1 cellular context compared by ENCODE assay signal in genomic region chr20:50274570-50275430, GRCh38.
TF ChIP-seq lines count a peak whose summit lies in the region.

No MANE protein-coding gene starts in this region.

TF ChIP-seq in HepG2, 621 proteins besides CTCF, POLR2A, EP300 and RAD21 (continued from another document and continues in another):
- TF ChIP-seq, protein P1, sequence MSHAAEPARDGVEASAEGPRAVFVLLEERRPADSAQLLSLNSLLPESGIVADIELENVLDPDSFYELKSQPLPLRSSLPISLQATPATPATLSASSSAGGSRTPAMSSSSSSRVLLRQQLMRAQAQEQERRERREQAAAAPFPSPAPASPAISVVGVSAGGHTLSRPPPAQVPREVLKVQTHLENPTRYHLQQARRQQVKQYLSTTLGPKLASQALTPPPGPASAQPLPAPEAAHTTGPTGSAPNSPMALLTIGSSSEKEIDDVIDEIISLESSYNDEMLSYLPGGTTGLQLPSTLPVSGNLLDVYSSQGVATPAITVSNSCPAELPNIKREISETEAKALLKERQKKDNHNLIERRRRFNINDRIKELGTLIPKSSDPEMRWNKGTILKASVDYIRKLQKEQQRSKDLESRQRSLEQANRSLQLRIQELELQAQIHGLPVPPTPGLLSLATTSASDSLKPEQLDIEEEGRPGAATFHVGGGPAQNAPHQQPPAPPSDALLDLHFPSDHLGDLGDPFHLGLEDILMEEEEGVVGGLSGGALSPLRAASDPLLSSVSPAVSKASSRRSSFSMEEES (CRISPR knock-in tag; IDR thresholded peaks at IDR 0.05) = peak; percentile 88
- no peak for TF ChIP-seq E2F1 (CRISPR knock-in tag; IDR thresholded peaks at IDR 0.05)
- TF ChIP-seq PTBP1 (IDR thresholded peaks at IDR 0.05; ENCODE audit: low read depth, low read length, poor library complexity, severe bottlenecking) = peak; percentile 91
- 0 out of 2 replicates have a peak, but pooled peaks have one; percentile 48 for TF ChIP-seq MED13 (CRISPR knock-in tag; IDR thresholded peaks at IDR 0.05)
- TF ChIP-seq SIN3A (IDR thresholded peaks at IDR 0.05; ENCODE audit: borderline replicate concordance, low read depth, low read length) = no peak
- no peak for TF ChIP-seq SP1 (IDR thresholded peaks at IDR 0.05)
- TF ChIP-seq SP1 (CRISPR knock-in tag; IDR thresholded peaks at IDR 0.05) = peak; percentile 71; the same call in 1 of the 2 replicates
- TF ChIP-seq ZNF629 (CRISPR knock-in tag; conservative IDR thresholded peaks at IDR 0.05) = peak; percentile 99
- TF ChIP-seq SRY (CRISPR knock-in tag; IDR thresholded peaks at IDR 0.05) = no peak
- TF ChIP-seq RFX5 (IDR thresholded peaks at IDR 0.05; ENCODE audit: low read depth, low read length) = no peak
- TF ChIP-seq ZC3H4 (CRISPR knock-in tag; IDR thresholded peaks at IDR 0.05; ENCODE audit: borderline replicate concordance) = peak; percentile 19; the same call in 1 of the 2 replicates
- 0 out of 2 replicates have a peak, but pooled peaks have one; percentile 26 for TF ChIP-seq KLF13 (CRISPR knock-in tag; IDR thresholded peaks at IDR 0.05)
- TF ChIP-seq HMGXB4 (CRISPR knock-in tag; IDR thresholded peaks at IDR 0.05; ENCODE audit: borderline replicate concordance in 1 of 2, low read depth in 1 of 2) = peak; percentile 58 to 90
- TF ChIP-seq SIX4 (CRISPR knock-in tag; IDR thresholded peaks at IDR 0.05) = peak; percentile 59; the same call in 1 of the 2 replicates
- peak; percentile 84 for TF ChIP-seq ZNF3 (CRISPR knock-in tag; IDR thresholded peaks at IDR 0.05)
- no peak for TF ChIP-seq RAD51 (IDR thresholded peaks at IDR 0.05; ENCODE audit: borderline replicate concordance)
- peak; percentile 67 for TF ChIP-seq TAF1 (CRISPR knock-in tag; IDR thresholded peaks at IDR 0.05)
- 0 out of 2 replicates have a peak, but pooled peaks have one; percentile 40 for TF ChIP-seq DR1 (CRISPR knock-in tag; IDR thresholded peaks at IDR 0.05)
- TF ChIP-seq MZF1 (CRISPR knock-in tag; IDR thresholded peaks at IDR 0.05; ENCODE audit: borderline replicate concordance) = peak; percentile 98
- peak; percentile 98 for TF ChIP-seq MEF2D (CRISPR knock-in tag; IDR thresholded peaks at IDR 0.05)
- peak; percentile 98 for TF ChIP-seq ZNF746 (CRISPR knock-in tag; IDR thresholded peaks at IDR 0.05)
- peak; percentile 60; the same call in 1 of the 2 replicates for TF ChIP-seq NFATC3 (CRISPR knock-in tag; IDR thresholded peaks at IDR 0.05)
- TF ChIP-seq, protein P2, sequence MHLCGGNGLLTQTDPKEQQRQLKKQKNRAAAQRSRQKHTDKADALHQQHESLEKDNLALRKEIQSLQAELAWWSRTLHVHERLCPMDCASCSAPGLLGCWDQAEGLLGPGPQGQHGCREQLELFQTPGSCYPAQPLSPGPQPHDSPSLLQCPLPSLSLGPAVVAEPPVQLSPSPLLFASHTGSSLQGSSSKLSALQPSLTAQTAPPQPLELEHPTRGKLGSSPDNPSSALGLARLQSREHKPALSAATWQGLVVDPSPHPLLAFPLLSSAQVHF (CRISPR knock-in tag; IDR thresholded peaks at IDR 0.05) = no peak
- TF ChIP-seq SKI (IDR thresholded peaks at IDR 0.05; ENCODE audit: partially characterized antibody) = peak; percentile 73
- no peak for TF ChIP-seq ETS1 (CRISPR knock-in tag; IDR thresholded peaks at IDR 0.05)
- TF ChIP-seq ZNF10 (CRISPR knock-in tag; IDR thresholded peaks at IDR 0.05; ENCODE audit: borderline replicate concordance, low read depth) = no peak
- TF ChIP-seq NFE2 (CRISPR knock-in tag; IDR thresholded peaks at IDR 0.05) = no peak; the same call in 1 of the 2 replicates
- TF ChIP-seq ZEB1 (IDR thresholded peaks at IDR 0.05; ENCODE audit: insufficient replicate concordance, low read depth) = no peak
- no peak for TF ChIP-seq GLMP (CRISPR knock-in tag; IDR thresholded peaks at IDR 0.05; ENCODE audit: borderline replicate concordance)
- no peak for TF ChIP-seq TCF7L2 (IDR thresholded peaks at IDR 0.05; ENCODE audit: low read depth, low read length)
- TF ChIP-seq, protein P3, sequence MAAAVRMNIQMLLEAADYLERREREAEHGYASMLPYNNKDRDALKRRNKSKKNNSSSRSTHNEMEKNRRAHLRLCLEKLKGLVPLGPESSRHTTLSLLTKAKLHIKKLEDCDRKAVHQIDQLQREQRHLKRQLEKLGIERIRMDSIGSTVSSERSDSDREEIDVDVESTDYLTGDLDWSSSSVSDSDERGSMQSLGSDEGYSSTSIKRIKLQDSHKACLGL (CRISPR knock-in tag; IDR thresholded peaks at IDR 0.05) = peak; percentile 88
- no peak for TF ChIP-seq TEF (CRISPR knock-in tag; IDR thresholded peaks at IDR 0.05)
- peak; percentile 67; the same call in 1 of the 2 replicates for TF ChIP-seq ZNF12 (CRISPR knock-in tag; IDR thresholded peaks at IDR 0.05)
- TF ChIP-seq, protein P4, sequence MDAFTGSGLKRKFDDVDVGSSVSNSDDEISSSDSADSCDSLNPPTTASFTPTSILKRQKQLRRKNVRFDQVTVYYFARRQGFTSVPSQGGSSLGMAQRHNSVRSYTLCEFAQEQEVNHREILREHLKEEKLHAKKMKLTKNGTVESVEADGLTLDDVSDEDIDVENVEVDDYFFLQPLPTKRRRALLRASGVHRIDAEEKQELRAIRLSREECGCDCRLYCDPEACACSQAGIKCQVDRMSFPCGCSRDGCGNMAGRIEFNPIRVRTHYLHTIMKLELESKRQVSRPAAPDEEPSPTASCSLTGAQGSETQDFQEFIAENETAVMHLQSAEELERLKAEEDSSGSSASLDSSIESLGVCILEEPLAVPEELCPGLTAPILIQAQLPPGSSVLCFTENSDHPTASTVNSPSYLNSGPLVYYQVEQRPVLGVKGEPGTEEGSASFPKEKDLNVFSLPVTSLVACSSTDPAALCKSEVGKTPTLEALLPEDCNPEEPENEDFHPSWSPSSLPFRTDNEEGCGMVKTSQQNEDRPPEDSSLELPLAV (CRISPR knock-in tag; conservative IDR thresholded peaks at IDR 0.05; ENCODE audit: low read depth) = no peak
- TF ChIP-seq HNRNPK (IDR thresholded peaks at IDR 0.05; ENCODE audit: low read depth, low read length, poor library complexity, severe bottlenecking) = no peak
- peak; percentile 99 for TF ChIP-seq CHD4 (IDR thresholded peaks at IDR 0.05; ENCODE audit: borderline replicate concordance, low read length)
- peak; percentile 84; the same call in 1 of the 2 replicates for TF ChIP-seq SNAI1 (CRISPR knock-in tag; IDR thresholded peaks at IDR 0.05; ENCODE audit: borderline replicate concordance)
- peak; percentile 100 for TF ChIP-seq ETV5 (CRISPR knock-in tag; IDR thresholded peaks at IDR 0.05; ENCODE audit: borderline replicate concordance)
- peak; percentile 95 for TF ChIP-seq ZBTB3 (CRISPR knock-in tag; IDR thresholded peaks at IDR 0.05; ENCODE audit: borderline replicate concordance, low read depth)
- no peak for TF ChIP-seq ZNF383 (CRISPR knock-in tag; IDR thresholded peaks at IDR 0.05; ENCODE audit: borderline replicate concordance)
- TF ChIP-seq KLF11 (CRISPR knock-in tag; IDR thresholded peaks at IDR 0.05) = peak; percentile 95
- peak; percentile 96 for TF ChIP-seq NCOA2 (CRISPR knock-in tag; IDR thresholded peaks at IDR 0.05)
- TF ChIP-seq ZNF816 (CRISPR knock-in tag; IDR thresholded peaks at IDR 0.05; ENCODE audit: borderline replicate concordance) = peak; percentile 69; the same call in 1 of the 2 replicates
- no peak for TF ChIP-seq SMARCC2 (IDR thresholded peaks at IDR 0.05)
- no peak for TF ChIP-seq ZNF484 (CRISPR knock-in tag; IDR thresholded peaks at IDR 0.05; ENCODE audit: borderline replicate concordance, low read depth)
- TF ChIP-seq, protein P5, sequence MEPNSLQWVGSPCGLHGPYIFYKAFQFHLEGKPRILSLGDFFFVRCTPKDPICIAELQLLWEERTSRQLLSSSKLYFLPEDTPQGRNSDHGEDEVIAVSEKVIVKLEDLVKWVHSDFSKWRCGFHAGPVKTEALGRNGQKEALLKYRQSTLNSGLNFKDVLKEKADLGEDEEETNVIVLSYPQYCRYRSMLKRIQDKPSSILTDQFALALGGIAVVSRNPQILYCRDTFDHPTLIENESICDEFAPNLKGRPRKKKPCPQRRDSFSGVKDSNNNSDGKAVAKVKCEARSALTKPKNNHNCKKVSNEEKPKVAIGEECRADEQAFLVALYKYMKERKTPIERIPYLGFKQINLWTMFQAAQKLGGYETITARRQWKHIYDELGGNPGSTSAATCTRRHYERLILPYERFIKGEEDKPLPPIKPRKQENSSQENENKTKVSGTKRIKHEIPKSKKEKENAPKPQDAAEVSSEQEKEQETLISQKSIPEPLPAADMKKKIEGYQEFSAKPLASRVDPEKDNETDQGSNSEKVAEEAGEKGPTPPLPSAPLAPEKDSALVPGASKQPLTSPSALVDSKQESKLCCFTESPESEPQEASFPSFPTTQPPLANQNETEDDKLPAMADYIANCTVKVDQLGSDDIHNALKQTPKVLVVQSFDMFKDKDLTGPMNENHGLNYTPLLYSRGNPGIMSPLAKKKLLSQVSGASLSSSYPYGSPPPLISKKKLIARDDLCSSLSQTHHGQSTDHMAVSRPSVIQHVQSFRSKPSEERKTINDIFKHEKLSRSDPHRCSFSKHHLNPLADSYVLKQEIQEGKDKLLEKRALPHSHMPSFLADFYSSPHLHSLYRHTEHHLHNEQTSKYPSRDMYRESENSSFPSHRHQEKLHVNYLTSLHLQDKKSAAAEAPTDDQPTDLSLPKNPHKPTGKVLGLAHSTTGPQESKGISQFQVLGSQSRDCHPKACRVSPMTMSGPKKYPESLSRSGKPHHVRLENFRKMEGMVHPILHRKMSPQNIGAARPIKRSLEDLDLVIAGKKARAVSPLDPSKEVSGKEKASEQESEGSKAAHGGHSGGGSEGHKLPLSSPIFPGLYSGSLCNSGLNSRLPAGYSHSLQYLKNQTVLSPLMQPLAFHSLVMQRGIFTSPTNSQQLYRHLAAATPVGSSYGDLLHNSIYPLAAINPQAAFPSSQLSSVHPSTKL (CRISPR knock-in tag; IDR thresholded peaks at IDR 0.05) = peak; percentile 96
- TF ChIP-seq HNRNPUL1 (IDR thresholded peaks at IDR 0.05; ENCODE audit: low read depth, low read length) = no peak
- peak; percentile 91 for TF ChIP-seq SRSF1 (optimal IDR thresholded peaks at IDR 0.05; ENCODE audit: low read depth, low read length)
- TF ChIP-seq BRCA1 (CRISPR knock-in tag; IDR thresholded peaks at IDR 0.05) = 0 out of 2 replicates have a peak, but pooled peaks have one; percentile 79
- TF ChIP-seq ZNF674 (CRISPR knock-in tag; IDR thresholded peaks at IDR 0.05; ENCODE audit: low read depth) = 0 out of 2 replicates have a peak, but pooled peaks have one; percentile 26
- peak; percentile 79 for TF ChIP-seq ZBTB34 (CRISPR knock-in tag; IDR thresholded peaks at IDR 0.05)
